8 cellular contexts compared by ENCODE assay signal in genomic region chr1:207050768-207051614, GRCh38. TPM values are rescaled to one million over a fixed set of nuclear protein-coding genes. Genes with fewer than 3 reads are reported as not detected.
DNase-seq lines count a peak whose midpoint lies in the region; FAIRE-seq and TF ChIP-seq lines count a peak whose summit lies in the region.

YOD1 (minus strand) TSS chr1:207051208; CDS start chr1:207051030, 178 bp downstream.

- H3K9me3 ChIP-seq in H1 (ENCODE audit: insufficient read depth in 2 of 2, low read depth in 1 of 2, low read length in 1 of 2) (no peaks in the 10 kb centered on the region), mesenchymal stem cell (ENCODE audit: control insufficient read depth, low read length) (no peaks in the 10 kb centered on the region)

- H2BK5ac ChIP-seq in H1 (ENCODE audit: low read depth, low read length) (peak within 1 kb of the TSS; percentile 3), mesenchymal stem cell (ENCODE audit: low read depth, low read length, poor library complexity, severe bottlenecking) (peak within 1 kb of the TSS; percentile 84)

- peak within 1 kb of the TSS; percentile 62 for H3K56ac ChIP-seq in H1 (replicated peaks; ENCODE audit: insufficient read length, low read depth, low read length)

- no peak within 1 kb of the TSS for H2AK5ac ChIP-seq in H1 (ENCODE audit: low read depth, low read length)
- peak within 1 kb of the TSS; percentile 30 for H2AK5ac ChIP-seq in mesenchymal stem cell (ENCODE audit: low read length, severe bottlenecking)

- peaks cover 5% of the 10 kb centered on the region; the same call in 1 of the 2 replicates for H3K23me2 ChIP-seq in H1 (ENCODE audit: low read depth, low read length)

- 6% methylated on average over 40 of the region's 47 CpGs; no CpG with 5 or more reads in 1 of the 2 experiments for WGBS in H1 (ENCODE audit: extremely low coverage in 1 of 2, insufficient coverage in 1 of 2, insufficient read length in 1 of 2, insufficient replicate concordance in 2 of 2, low coverage in 1 of 2, low lambda C conversion rate in 2 of 2, missing lambda C conversion rate in 1 of 2), 2 experiments
- under 1% methylated on average over 42 of the region's 47 CpGs for WGBS in mesenchymal stem cell

- H3K4me1 ChIP-seq in H1 (replicated peaks in 1 of 4; ENCODE audit: control insufficient read depth in 3 of 4, insufficient read depth in 4 of 4, low read length in 3 of 4) = peaks cover 0 to 8% (median 2%) of the 10 kb centered on the region in 4 experiments; a peak in 3 of 7 replicates
- peaks cover 6% of the 10 kb centered on the region for H3K4me1 ChIP-seq in mesenchymal stem cell (ENCODE audit: control insufficient read depth, insufficient read depth, low read depth, low read length)

- H2BK15ac ChIP-seq in H1 (ENCODE audit: low read length) = no peak within 1 kb of the TSS; the same call in 1 of the 2 replicates
- peak within 1 kb of the TSS; percentile 21 for H2BK15ac ChIP-seq in mesenchymal stem cell (ENCODE audit: low read depth, poor library complexity, severe bottlenecking)

- no peak for FAIRE-seq in H1 (lab: Jason Lieb, UNC)

- H3K18ac ChIP-seq in H1 (ENCODE audit: extremely low read depth, low read length) = peak within 1 kb of the TSS; percentile 76
- H3K18ac ChIP-seq in mesenchymal stem cell (ENCODE audit: low read depth in 1 of 2, low read length in 2 of 2) = peak within 1 kb of the TSS; percentile 93

- no peak for TF ChIP-seq CTCF in AG09319 (IDR thresholded peaks at IDR 0.05; ENCODE audit: low read depth, low read length)
- no peak for TF ChIP-seq CTCF in H1 (IDR thresholded peaks at IDR 0.05; ENCODE audit: control extremely low read depth in 1 of 3, insufficient read depth in 1 of 3, low read depth in 1 of 3, low read length in 3 of 3)

- TF ChIP-seq POLR2A in H1 (IDR thresholded peaks at IDR 0.05; ENCODE audit: control extremely low read depth in 1 of 2, low read depth in 2 of 2, low read length in 2 of 2) = peak; percentile 62 to 79

- H4K8ac ChIP-seq in H1 (ENCODE audit: extremely low read depth, insufficient read depth, low read length) (peak within 1 kb of the TSS; percentile 99), mesenchymal stem cell (ENCODE audit: low read length) (peak within 1 kb of the TSS; percentile 98)

- H3K27me3 ChIP-seq in H1 (replicated peaks in 1 of 4; ENCODE audit: control insufficient read depth in 3 of 4, extremely low read depth in 1 of 4, insufficient read depth in 3 of 4, low read length in 3 of 4) (no peaks in the 10 kb centered on the region), mesenchymal stem cell (ENCODE audit: control insufficient read depth in 1 of 2, insufficient read depth in 1 of 2, low read length in 2 of 2) (no peaks in the 10 kb centered on the region)

- CTCF ChIA-PET in H1 (lab: Charles Lee; ENCODE audit: partially characterized antibody) = interaction anchor here (1.2 to 4.2 kb wide), 4 partner anchors 13 to 139 kb away, joined by 3 to 40 read pairs (median 8); partner anchors contain the start of gene C1orf116

- no peak for TF ChIP-seq EP300 in H1 (IDR thresholded peaks at IDR 0.05; ENCODE audit: borderline replicate concordance in 1 of 2, low read depth in 2 of 2, low read length in 2 of 2)

- H3K9ac ChIP-seq in H1 (replicated peaks in 1 of 4; ENCODE audit: extremely low read depth in 1 of 4, low read depth in 3 of 4, low read length in 3 of 4) (peak within 1 kb of the TSS; percentile 93 to 97 (median 95)), mesenchymal stem cell (ENCODE audit: low read length) (peak within 1 kb of the TSS; percentile 97)

- H3K23ac ChIP-seq in H1 (ENCODE audit: insufficient read length) = no peak within 1 kb of the TSS
- H3K23ac ChIP-seq in mesenchymal stem cell (ENCODE audit: low read length in 2 of 2) = peak within 1 kb of the TSS in 1 of 2 experiments; percentile 12

- H3K4me2 ChIP-seq in H1 (ENCODE audit: insufficient read depth in 1 of 2, low read depth in 2 of 2, low read length in 2 of 2) (peak within 1 kb of the TSS; percentile 58 to 73), mesenchymal stem cell (ENCODE audit: low read length, poor library complexity, severe bottlenecking) (peak within 1 kb of the TSS; percentile 62)

- peaks cover 9 to 30% (median 10%) of the 10 kb centered on the region in 4 experiments; a peak in 7 of 8 replicates for H3K36me3 ChIP-seq in H1 (ENCODE audit: control insufficient read depth in 2 of 4, insufficient read depth in 4 of 4, low read length in 3 of 4)
- peaks cover 2 to 41% of the 10 kb centered on the region in 2 experiments for H3K36me3 ChIP-seq in mesenchymal stem cell (ENCODE audit: control insufficient read depth in 1 of 2, insufficient read depth in 2 of 2, low read depth in 1 of 2, low read length in 2 of 2)

- H2AFZ ChIP-seq in H1 (ENCODE audit: low read length) = peak within 1 kb of the TSS; percentile 98
- peak within 1 kb of the TSS; percentile 83 for H2AFZ ChIP-seq in mesenchymal stem cell (ENCODE audit: low read depth, low read length)

- H3K79me1 ChIP-seq in H1 (ENCODE audit: low read depth, low read length) (no peaks in the 10 kb centered on the region; the same call in 1 of the 2 replicates), mesenchymal stem cell (replicated peaks; ENCODE audit: low read length, poor library complexity, severe bottlenecking) (no peaks in the 10 kb centered on the region)

- H3K14ac ChIP-seq in H1 (ENCODE audit: insufficient read length) (no peak within 1 kb of the TSS), mesenchymal stem cell (ENCODE audit: low read length in 2 of 2) (peak within 1 kb of the TSS in 1 of 2 experiments; percentile 23)

- H3K4ac ChIP-seq in H1 (replicated peaks; ENCODE audit: insufficient read length, low read depth, low read length) = peak within 1 kb of the TSS; percentile 39
- peak within 1 kb of the TSS; percentile 73 to 83 for H3K4ac ChIP-seq in mesenchymal stem cell (ENCODE audit: low read depth in 1 of 2, low read length in 2 of 2)

- peaks cover 9 to 12% of the 10 kb centered on the region in 2 experiments for H4K20me1 ChIP-seq in H1 (replicated peaks in 1 of 2; ENCODE audit: control insufficient read depth in 1 of 2, insufficient read depth in 2 of 2, low read length in 2 of 2)

- peak within 1 kb of the TSS; percentile 69 for H2BK12ac ChIP-seq in H1 (ENCODE audit: low read depth, low read length)
- H2BK12ac ChIP-seq in mesenchymal stem cell (ENCODE audit: low read length in 2 of 2) = no peak within 1 kb of the TSS

- no peak within 1 kb of the TSS for H2BK20ac ChIP-seq in H1 (ENCODE audit: low read length)

- peak within 1 kb of the TSS; percentile 83 for H4K5ac ChIP-seq in H1 (ENCODE audit: insufficient read length, low read depth, low read length)

- H3K4me3 ChIP-seq in H1 (ENCODE audit: extremely low read depth in 1 of 4, insufficient read depth in 2 of 4, low read depth in 3 of 4, low read length in 4 of 4) = peak within 1 kb of the TSS; percentile 79 to 99 (median 99)
- peak within 1 kb of the TSS; percentile 92 to 96 for H3K4me3 ChIP-seq in mesenchymal stem cell (ENCODE audit: insufficient read depth in 1 of 2, low read depth in 1 of 2, low read length in 2 of 2)

- H3K27ac ChIP-seq in H1 (ENCODE audit: low read depth, low read length) (peak within 1 kb of the TSS; percentile 95), mesenchymal stem cell (ENCODE audit: low read length, poor library complexity, severe bottlenecking) (peak within 1 kb of the TSS; percentile 96)

- DNase-seq in AG09319 (ENCODE audit: extremely low read depth, low read depth) = peak; percentile 71
- DNase-seq in GM19238 (ENCODE audit: insufficient read length, low spot score) = peak; percentile 70
- DNase-seq in HT-29 (ENCODE audit: low spot score) = peak; percentile 97
- DNase-seq in NK-92 treated with Interleukin-12 subunit alpha and Interleukin-12 subunit beta, amount 100 ng/mL, for 24 hours (lab: John Stamatoyannopoulos, UW) = peak; percentile 72
- peak; percentile 72 to 88 (median 84) for DNase-seq in activated CD8-positive, alpha-beta memory T cell treated with anti-CD3 and anti-CD28 coated beads for 48 hours (ENCODE audit: low read depth in 2 of 3, low spot score in 2 of 3)
- peak; percentile 73 to 92 for DNase-seq in H1 (ENCODE audit: low read depth in 1 of 2, low spot score in 2 of 2)
- peak; percentile 94 for DNase-seq in mesenchymal stem cell
- DNase-seq in stimulated activated CD4-positive, alpha-beta T cell treated with anti-CD3 and anti-CD28 coated beads, TNF-alpha, amount 100 ng/mL, for 48 hours (ENCODE audit: low read depth in 3 of 3) = peak; percentile 81 to 92 (median 82)

- H4K91ac ChIP-seq in H1 (replicated peaks; ENCODE audit: insufficient read length, low read length) (peak within 1 kb of the TSS; percentile 78), mesenchymal stem cell (ENCODE audit: low read length) (peak within 1 kb of the TSS; percentile 77)

- no peak for TF ChIP-seq RAD21 in H1 (IDR thresholded peaks at IDR 0.05 in 1 of 2, conservative IDR thresholded peaks at IDR 0.05 in 1 of 2; ENCODE audit: low read depth in 2 of 2, low read length in 2 of 2)

- H3K79me2 ChIP-seq in H1 (ENCODE audit: control insufficient read depth in 1 of 2, insufficient read depth in 2 of 2, low read length in 2 of 2) = peaks cover 3 to 45% of the 10 kb centered on the region in 2 experiments; a peak in 3 of 4 replicates

- no peak within 1 kb of the TSS for H2BK120ac ChIP-seq in H1 (replicated peaks; ENCODE audit: low read depth, low read length)
- H2BK120ac ChIP-seq in mesenchymal stem cell (ENCODE audit: low read depth, low read length) = no peak within 1 kb of the TSS

- POLR2A ChIA-PET in H1 (lab: Charles Lee; ENCODE audit: partially characterized antibody) = interaction anchor here (1.0 to 2.9 kb wide), 2 partner anchors 9 to 19 kb away, joined by 3 to 15 read pairs; partner anchors contain the start of gene C1orf116

TF ChIP-seq in H1, 55 proteins besides CTCF, POLR2A, EP300 and RAD21 (continues in another document):
- TF ChIP-seq POU5F1 (IDR thresholded peaks at IDR 0.05; ENCODE audit: low read depth, low read length) = no peak
- no peak for TF ChIP-seq ZNF274 (IDR thresholded peaks at IDR 0.05; ENCODE audit: borderline replicate concordance, extremely low read depth, low read length)
- TF ChIP-seq CTBP2 (IDR thresholded peaks at IDR 0.05; ENCODE audit: borderline replicate concordance, insufficient read depth, insufficient read length, low read length) = no peak
- peak; percentile 87 for TF ChIP-seq BRCA1 (IDR thresholded peaks at IDR 0.05; ENCODE audit: low read depth, low read length)
- TF ChIP-seq SP4 (IDR thresholded peaks at IDR 0.05; ENCODE audit: low read length) = no peak

RNA-seq across cellular contexts. Expression of gene YOD1, which starts in this region (rescaled TPM):
- total RNA-seq in HT-29 (2014; rRNA removed; shearing (Covaris generic)) = 14.3 and 16.2 TPM in 2 replicates
- 11.8 TPM in 2 replicates for total RNA-seq in H1 (2021; fragmentation: NEBNext Ultra II Directional; extraction: Animal tissue kit (Norgen Biotek cat#: 25700))
- 1.1 and 1.9 TPM in 2 replicates for polyA plus RNA-seq in H1 (2011; rRNA removed)
- 2.5 TPM for polyA plus RNA-seq in H1 (2011; cell fraction: cytosol; rRNA removed)
- polyA plus RNA-seq in H1 (2011; cell fraction: nucleus; rRNA removed) = 1.4 TPM
- polyA plus RNA-seq in H1 (2012, experiment 1 of 2) = 2.8 to 6.8 TPM (median 3.8 TPM) in 4 replicates
- 0.34 TPM for polyA plus RNA-seq in H1 (2012, experiment 2 of 2)
- 5.9 TPM for polyA plus RNA-seq in H1 (2013, experiment 1 of 2)
- polyA plus RNA-seq in H1 (2013, experiment 2 of 2) = 5.5 TPM
- 4.0 and 5.6 TPM in 2 replicates for polyA minus RNA-seq in H1 (2011; rRNA and poly(A)+ RNA removed)
- polyA minus RNA-seq in H1 (2011; cell fraction: cytosol; rRNA and poly(A)+ RNA removed) = 4.0 TPM
- 17.4 TPM for polyA minus RNA-seq in H1 (2011; cell fraction: nucleus; rRNA and poly(A)+ RNA removed)
- polyA plus RNA-seq in mesenchymal stem cell (2013, experiment 1 of 2) = 2.7 TPM
- polyA plus RNA-seq in mesenchymal stem cell (2013, experiment 2 of 2) = 2.7 TPM

Comparison
In these comparisons a context has a peak if more than half of its experiments do, and no peak if none do; other contexts are left out.
1. Peak in every context shown above with its lines: DNase-seq, H3K4me3 ChIP-seq and H3K27ac ChIP-seq.